2 cellular contexts compared by ENCODE assay signal in genomic region chr9:134668977-134669376, GRCh38.
TF ChIP-seq lines count a peak whose summit lies in the region.

No MANE protein-coding gene starts in this region.

TF ChIP-seq in HEK293, 187 proteins besides CTCF, POLR2A, EP300 and RAD21:
- peak; percentile 85 for TF ChIP-seq PRDM1 (tag by site-specific recombination; IDR thresholded peaks at IDR 0.05)
- peak; percentile 55; the same call in 1 of the 2 replicates for TF ChIP-seq ZNF366 (tag by site-specific recombination; conservative IDR thresholded peaks at IDR 0.05)

TF ChIP-seq in HepG2, 621 proteins besides CTCF, POLR2A, EP300 and RAD21:
- TF ChIP-seq HNRNPK (IDR thresholded peaks at IDR 0.05; ENCODE audit: low read depth, low read length, poor library complexity, severe bottlenecking), result peak; percentile 70
